In genomic region chr7:27237735-27238334, GRCh38 we compare ENCODE assay signal across 13 cellular contexts.
DNase-seq lines count a peak whose midpoint lies in the region; ATAC-seq and TF ChIP-seq lines count a peak whose summit lies in the region.
"Had no signal": no experiment of that assay in that cellular context is flagged by ENCODE, and none has a peak within 500 bp of the region (broad histone marks: within the 10 kb centered on the region; RNA-seq: fewer than 3 reads in every experiment).

No MANE protein-coding gene starts in this region.

- no peaks in the 10 kb centered on the region for H3K9me3 ChIP-seq in RWPE2 (ENCODE audit: severe bottlenecking)
- H3K9me3 ChIP-seq: heart left ventricle had no signal

- no peaks in the 10 kb centered on the region for H3K36me3 ChIP-seq in RWPE2 (ENCODE audit: low read depth)
- H3K36me3 ChIP-seq: heart left ventricle had no signal

- H3K4me1 ChIP-seq in RWPE2 (ENCODE audit: insufficient read depth, poor library complexity, severe bottlenecking): no peaks in the 10 kb centered on the region

- TF ChIP-seq CTCF in 22Rv1 (IDR thresholded peaks at IDR 0.05): no peak
- TF ChIP-seq CTCF in RWPE2 (IDR thresholded peaks at IDR 0.05; ENCODE audit: poor library complexity, severe bottlenecking): no peak

- peaks cover 30% of the 10 kb centered on the region for H3K27me3 ChIP-seq in RWPE2 (ENCODE audit: insufficient read depth, poor library complexity, severe bottlenecking)

- H3K4me3 ChIP-seq in RWPE2 (ENCODE audit: severe bottlenecking): no peak overlapping the region
- H3K4me3 ChIP-seq: heart left ventricle had no signal

- ATAC-seq in RWPE2 (ENCODE audit: low read depth): peak; percentile 43; the same call in 2 of the 3 replicates
- ATAC-seq in GM18520 (IDR thresholded peaks at IDR 0.05; ENCODE audit: unreplicated experiment): no peak
- no peak for ATAC-seq in GM18498 (IDR thresholded peaks at IDR 0.05; ENCODE audit: unreplicated experiment)
- ATAC-seq: heart left ventricle had no signal

- DNase-seq in GM04503 (ENCODE audit: low read depth): peak; percentile 37
- DNase-seq in RWPE2 (ENCODE audit: low spot score): no peak
- DNase-seq in islet precursor cell: peak; percentile 85
- DNase-seq in NCI-H1417 (lab: John Stamatoyannopoulos, UW): no peak
- no peak for DNase-seq in hypothalamus (lab: John Stamatoyannopoulos, UW)
- DNase-seq: activated naive CD4-positive, alpha-beta T cell treated with Interleukin-2 at 50 U/mL for 16 hours; heart left ventricle; NCI-H187; SHP77 treated with DMSO at 0.1 percent for 48 hours had no signal

- H3K27ac ChIP-seq in 22Rv1 (peak overlapping the region; percentile 5; the same call in 1 of the 2 replicates), RWPE2 (ENCODE audit: poor library complexity, severe bottlenecking) (no peak overlapping the region)
- H3K27ac ChIP-seq: C4-2B, heart left ventricle had no signal

Comparison
In these comparisons a context has a peak if more than half of its experiments do, and no peak if none do; other contexts are left out.
1. DNase-seq: peak in GM04503 (single experiment) and islet precursor cell (single experiment); none in RWPE2 (single experiment), NCI-H1417 (0 of 3) and hypothalamus (0 of 51).